ENCODE assay signal across 9 cellular contexts in genomic region chr3:66572938-66573710, GRCh38.
DNase-seq lines count a peak whose midpoint lies in the region; ATAC-seq, FAIRE-seq and TF ChIP-seq lines count a peak whose summit lies in the region.
"Had no signal": no experiment of that assay in that cellular context is flagged by ENCODE, and none has a peak within 500 bp of the region (broad histone marks: within the 10 kb centered on the region; RNA-seq: fewer than 3 reads in every experiment).

No MANE protein-coding gene starts in this region.

- no peak overlapping the region for H3K9ac ChIP-seq in kidney (ENCODE audit: low read length in 2 of 2)

- no peak overlapping the region for H3K4me3 ChIP-seq in kidney (ENCODE audit: low read length in 2 of 2)
- H3K4me3 ChIP-seq: suprapubic skin had no signal

- peak; percentile 37 for TF ChIP-seq CTCF in kidney (IDR thresholded peaks at IDR 0.05; ENCODE audit: borderline replicate concordance, extremely low read depth, insufficient read depth)

- no peaks in the 10 kb centered on the region for H3K36me3 ChIP-seq in kidney (ENCODE audit: control insufficient read depth in 1 of 2, insufficient read depth in 2 of 2, low read length in 2 of 2)
- H3K36me3 ChIP-seq: suprapubic skin had no signal

- DNase-seq in ELF-1 (ENCODE audit: low read depth, low spot score) (peak; percentile 89), RPMI7951 (ENCODE audit: low read depth) (peak; percentile 47), kidney (no peak), NCI-H1105 treated with DMSO at 0.1 percent for 48 hours (lab: John Stamatoyannopoulos, UW) (no peak)

- no peaks in the 10 kb centered on the region for H3K4me1 ChIP-seq in kidney (ENCODE audit: control insufficient read depth in 1 of 2, insufficient read depth in 1 of 2, low read depth in 1 of 2, low read length in 2 of 2)
- H3K4me1 ChIP-seq: suprapubic skin had no signal

- ATAC-seq in GM19438 (IDR thresholded peaks at IDR 0.05; ENCODE audit: low read depth, unreplicated experiment) (peak; percentile 74), HG03432 (IDR thresholded peaks at IDR 0.05; ENCODE audit: unreplicated experiment) (no peak), HG02678 (IDR thresholded peaks at IDR 0.05; ENCODE audit: unreplicated experiment) (no peak), HG02970 (IDR thresholded peaks at IDR 0.05; ENCODE audit: low FRiP score, unreplicated experiment) (no peak)

- intact Hi-C loops in kidney (cut with DNase I), result no loop called here

- no peak overlapping the region for H3K27ac ChIP-seq in kidney (ENCODE audit: low read depth in 2 of 2, low read length in 2 of 2)
- H3K27ac ChIP-seq: suprapubic skin had no signal

- no peak for FAIRE-seq in kidney (lab: Jason Lieb, UNC)

- no peaks in the 10 kb centered on the region for H3K9me3 ChIP-seq in kidney (ENCODE audit: control insufficient read depth in 1 of 2, low read length in 2 of 2)
- H3K9me3 ChIP-seq: suprapubic skin had no signal

Comparison
In these comparisons a context has a peak if more than half of its experiments do, and no peak if none do; other contexts are left out.
1. DNase-seq: peak in ELF-1 (single experiment) and RPMI7951 (single experiment); none in kidney (single experiment) and NCI-H1105 treated with DMSO at 0.1 percent for 48 hours (single experiment).